In the genomic region with DNA sequence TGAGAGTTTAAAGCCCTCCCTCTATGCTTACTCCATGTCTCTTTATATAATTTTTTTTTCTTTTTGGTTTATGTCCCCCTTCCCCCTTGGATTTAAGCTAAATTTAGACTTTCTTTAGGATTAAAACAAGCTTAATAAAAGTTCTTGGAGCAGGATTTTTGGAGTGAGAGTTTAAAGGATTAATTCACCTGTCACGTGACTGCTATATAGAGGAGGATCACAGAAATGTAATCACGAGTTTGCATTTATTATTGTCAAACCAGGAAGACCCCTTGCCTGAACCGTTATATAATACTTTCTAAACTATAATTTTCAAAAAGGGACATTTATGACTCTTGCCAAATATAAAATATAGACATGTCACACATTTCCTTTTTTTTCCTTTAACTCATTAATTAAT, we compare ENCODE assay signal across 29 cellular contexts.
"Had no signal": no experiment of that assay in that cellular context is flagged by ENCODE, and none has a peak within 500 bp of the region (broad histone marks: within the 10 kb centered on the region; RNA-seq: fewer than 3 reads in every experiment).

No MANE protein-coding gene starts in this region.

- H3K36me3 ChIP-seq: brain microvascular endothelial cell, gastrocnemius medialis, heart left ventricle had no signal

- H3K36me3 Mint-ChIP-seq: activated CD4-positive, alpha-beta memory T cell treated with anti-CD3 and anti-CD28 coated beads for 36 hours; activated CD8-positive, alpha-beta memory T cell treated with anti-CD3 and anti-CD28 coated beads, Interleukin-2, amount 10 ng/mL, durations not matched to agents 7 days and 5 days; activated naive CD8-positive, alpha-beta T cell had no signal

- DNase-seq: activated CD4-positive, alpha-beta memory T cell treated with anti-CD3 and anti-CD28 coated beads for 36 hours; activated CD4-positive, alpha-beta T cell treated with anti-CD3 and anti-CD28 coated beads for 36 hours; activated CD4-positive, alpha-beta T cell treated with anti-CD3 and anti-CD28 coated beads, Interleukin-2, amount 10 ng/mL, durations not matched to agents 24 days and 14 days; activated CD4-positive, CD25-positive, alpha-beta regulatory T cell; activated CD4-positive, CD25-positive, alpha-beta regulatory T cell treated with anti-CD3 and anti-CD28 coated beads, Interleukin-2, amount 50 U/mL, for 72 hours; activated CD8-positive, alpha-beta memory T cell treated with anti-CD3 and anti-CD28 coated beads, Interleukin-2, amount 10 ng/mL, durations not matched to agents 7 days and 5 days; activated CD8-positive, alpha-beta memory T cell treated with anti-CD3 and anti-CD28 coated beads, Interleukin-2, amount 50 U/mL, for 4 hours; activated CD8-positive, alpha-beta T cell treated with anti-CD3 and anti-CD28 coated beads, Interleukin-2, amount 10 ng/mL, durations not matched to agents 7 days and 5 days; activated gamma-delta T cell; activated naive CD4-positive, alpha-beta T cell; activated naive CD4-positive, alpha-beta T cell treated with anti-CD3 and anti-CD28 coated beads, Interleukin-2, amount 50 U/mL, for 16 hours; activated T-cell treated with anti-CD3 and anti-CD28 coated beads, Interleukin-2, amount 50 U/mL, for 1 hour; activated T-cell treated with anti-CD3 and anti-CD28 coated beads, Interleukin-2, amount 50 U/mL, for 48 hours; amniotic stem cell; anterior cingulate cortex; brain microvascular endothelial cell; dorsolateral prefrontal cortex; effector memory CD4-positive, alpha-beta T cell; endodermal cell; gastrocnemius medialis; glutamatergic neuron; heart left ventricle; T-helper 2 cell had no signal

- H3K27me3 ChIP-seq: brain microvascular endothelial cell, dorsolateral prefrontal cortex, gastrocnemius medialis, heart left ventricle had no signal

- H3K4me1 Mint-ChIP-seq: activated CD4-positive, alpha-beta T cell treated with anti-CD3 and anti-CD28 coated beads for 36 hours; activated CD4-positive, alpha-beta T cell treated with anti-CD3 and anti-CD28 coated beads, Interleukin-2, amount 10 ng/mL, durations not matched to agents 24 days and 14 days; activated CD8-positive, alpha-beta memory T cell treated with anti-CD3 and anti-CD28 coated beads, Interleukin-2, amount 10 ng/mL, durations not matched to agents 7 days and 5 days; central memory CD8-positive, alpha-beta T cell; endodermal cell had no signal

- H3K4me1 ChIP-seq: gastrocnemius medialis had no signal

- H3K27ac ChIP-seq: brain microvascular endothelial cell, coronary artery, dorsolateral prefrontal cortex, gastrocnemius medialis, heart left ventricle had no signal

- H3K4me3 ChIP-seq: coronary artery, dorsolateral prefrontal cortex, gastrocnemius medialis, heart left ventricle had no signal

- H3K27ac Mint-ChIP-seq: activated CD4-positive, alpha-beta memory T cell treated with anti-CD3 and anti-CD28 coated beads for 36 hours; activated CD4-positive, alpha-beta T cell treated with anti-CD3 and anti-CD28 coated beads for 36 hours; activated CD4-positive, alpha-beta T cell treated with anti-CD3 and anti-CD28 coated beads, Interleukin-2, amount 10 ng/mL, durations not matched to agents 24 days and 14 days; activated CD8-positive, alpha-beta memory T cell treated with anti-CD3 and anti-CD28 coated beads, Interleukin-2, amount 10 ng/mL, durations not matched to agents 7 days and 5 days; activated CD8-positive, alpha-beta T cell treated with anti-CD3 and anti-CD28 coated beads, Interleukin-2, amount 10 ng/mL, durations not matched to agents 7 days and 5 days; activated naive CD8-positive, alpha-beta T cell; activated T-helper 1 cell treated with anti-CD3 and anti-CD28 coated beads, Interleukin-12 subunit alpha, Interleukin-12 subunit beta, Interleukin-2, Interleukin-4 antibody, amounts not matched to agents 30 ng/mL and 10 ng/mL and 1 ng/mL, durations not matched to agents 14 hours and 24 hours and 36 hours; activated T-helper 2 cell treated with anti-CD3 and anti-CD28 coated beads, Interferon-gamma antibody, Interleukin-2, Interleukin-4, amounts not matched to agents 10 μg/mL and 5 μg/mL and 100 μg/mL, durations not matched to agents 14 hours and 24 hours and 36 hours; dendritic cell treated with granulocyte-macrophage colony-stimulating factor and Interleukin-4, amounts not matched to agents 40 ng/mL and 50 ng/mL, for 4 days; endodermal cell had no signal

- H3K4me3 Mint-ChIP-seq: activated CD4-positive, alpha-beta memory T cell treated with anti-CD3 and anti-CD28 coated beads for 36 hours; activated CD4-positive, alpha-beta T cell treated with anti-CD3 and anti-CD28 coated beads for 36 hours; activated CD4-positive, alpha-beta T cell treated with anti-CD3 and anti-CD28 coated beads, Interleukin-2, amount 10 ng/mL, durations not matched to agents 24 days and 14 days; activated CD8-positive, alpha-beta memory T cell treated with anti-CD3 and anti-CD28 coated beads, Interleukin-2, amount 10 ng/mL, durations not matched to agents 7 days and 5 days; activated CD8-positive, alpha-beta T cell treated with anti-CD3 and anti-CD28 coated beads, Interleukin-2, amount 10 ng/mL, durations not matched to agents 7 days and 5 days; activated naive CD8-positive, alpha-beta T cell; activated T-helper 1 cell treated with anti-CD3 and anti-CD28 coated beads, Interleukin-12 subunit alpha, Interleukin-12 subunit beta, Interleukin-2, Interleukin-4 antibody, amounts not matched to agents 30 ng/mL and 10 ng/mL and 1 ng/mL, durations not matched to agents 14 hours and 24 hours and 36 hours; central memory CD8-positive, alpha-beta T cell; dendritic cell treated with granulocyte-macrophage colony-stimulating factor and Interleukin-4, amounts not matched to agents 40 ng/mL and 50 ng/mL, for 4 days; endodermal cell had no signal

- H3K27me3 Mint-ChIP-seq: activated CD4-positive, alpha-beta T cell treated with anti-CD3 and anti-CD28 coated beads, Interleukin-2, amount 10 ng/mL, durations not matched to agents 24 days and 14 days; activated CD8-positive, alpha-beta memory T cell treated with anti-CD3 and anti-CD28 coated beads, Interleukin-2, amount 10 ng/mL, durations not matched to agents 7 days and 5 days; dendritic cell treated with granulocyte-macrophage colony-stimulating factor and Interleukin-4, amounts not matched to agents 40 ng/mL and 50 ng/mL, for 4 days had no signal

- H3K9me3 ChIP-seq: gastrocnemius medialis, heart left ventricle had no signal

- H3K9me3 Mint-ChIP-seq: activated CD4-positive, alpha-beta memory T cell treated with anti-CD3 and anti-CD28 coated beads for 36 hours; activated CD4-positive, alpha-beta T cell treated with anti-CD3 and anti-CD28 coated beads, Interleukin-2, amount 10 ng/mL, durations not matched to agents 24 days and 14 days; activated T-helper 1 cell treated with anti-CD3 and anti-CD28 coated beads, Interleukin-12 subunit alpha, Interleukin-12 subunit beta, Interleukin-2, Interleukin-4 antibody, amounts not matched to agents 30 ng/mL and 10 ng/mL and 1 ng/mL, durations not matched to agents 14 hours and 24 hours and 36 hours; activated T-helper 2 cell treated with anti-CD3 and anti-CD28 coated beads, Interferon-gamma antibody, Interleukin-2, Interleukin-4, amounts not matched to agents 10 μg/mL and 5 μg/mL and 100 μg/mL, durations not matched to agents 14 hours and 24 hours and 36 hours; central memory CD8-positive, alpha-beta T cell had no signal
